Comparison of ENCODE assay signal across 21 cellular contexts in genomic region chr10:132355754-132356153, GRCh38. TPM values are rescaled to one million over a fixed set of nuclear protein-coding genes. Genes with fewer than 3 reads are reported as not detected.
DNase-seq lines count a peak whose midpoint lies in the region; ATAC-seq and TF ChIP-seq lines count a peak whose summit lies in the region.
"Had no signal": no experiment of that assay in that cellular context is flagged by ENCODE, and none has a peak within 500 bp of the region (broad histone marks: within the 10 kb centered on the region; RNA-seq: fewer than 3 reads in every experiment).

No MANE protein-coding gene starts in this region.

- no peak overlapping the region for H3K4me3 ChIP-seq in BLaER1
- no peak overlapping the region for H3K4me3 ChIP-seq in Peyer's patch
- H3K4me3 ChIP-seq: SJSA1 had no signal

- H3K9me3 ChIP-seq in BLaER1 (no peaks in the 10 kb centered on the region), Peyer's patch (no peaks in the 10 kb centered on the region), T-helper 17 cell (ENCODE audit: control insufficient read depth, low read length, poor library complexity, severe bottlenecking) (no peaks in the 10 kb centered on the region)
- H3K9me3 ChIP-seq: SJSA1 had no signal

- no peaks in the 10 kb centered on the region for H3K27me3 ChIP-seq in BLaER1
- H3K27me3 ChIP-seq in Peyer's patch: no peaks in the 10 kb centered on the region
- H3K27me3 ChIP-seq: SJSA1 had no signal

- ATAC-seq in T-helper 17 cell: no peak
- ATAC-seq: HCT116, PC-3, Right ventricle myocardium inferior had no signal

- no peak overlapping the region for H3K9ac ChIP-seq in BLaER1
- H3K9ac ChIP-seq: KMS-11 had no signal

- peaks cover 32% of the 10 kb centered on the region; the same call in 1 of the 2 replicates for H3K4me1 ChIP-seq in BLaER1
- no peaks in the 10 kb centered on the region for H3K4me1 ChIP-seq in Peyer's patch
- H3K4me1 ChIP-seq: SJSA1 had no signal

- H3K4me3 Mint-ChIP-seq in neural crest cell: no peak overlapping the region
- H3K4me3 Mint-ChIP-seq in activated CD4-positive, alpha-beta memory T cell treated with anti-CD3 and anti-CD28 coated beads, Interleukin-2, amount 10 ng/mL, durations not matched to agents 7 days and 5 days: no peak overlapping the region
- H3K4me3 Mint-ChIP-seq in T-helper 17 cell: no peak overlapping the region
- H3K4me3 Mint-ChIP-seq: CD4-positive, alpha-beta T cell; IgD-negative memory B cell had no signal

- no peaks in the 10 kb centered on the region for H3K9me3 Mint-ChIP-seq in neural crest cell
- no peaks in the 10 kb centered on the region for H3K9me3 Mint-ChIP-seq in activated CD4-positive, alpha-beta memory T cell treated with anti-CD3 and anti-CD28 coated beads, Interleukin-2, amount 10 ng/mL, durations not matched to agents 7 days and 5 days
- H3K9me3 Mint-ChIP-seq: CD4-positive, alpha-beta T cell; IgD-negative memory B cell had no signal

- POLR2A ChIA-PET in activated CD4-positive, alpha-beta memory T cell treated with anti-CD3 and anti-CD28 coated beads, Interleukin-2, amount 10 ng/mL, durations not matched to agents 7 days and 5 days (lab: Charles Lee): no interaction called here

- H3K4me1 Mint-ChIP-seq in neural crest cell: no peaks in the 10 kb centered on the region
- H3K4me1 Mint-ChIP-seq in activated CD4-positive, alpha-beta memory T cell treated with anti-CD3 and anti-CD28 coated beads, Interleukin-2, amount 10 ng/mL, durations not matched to agents 7 days and 5 days: no peaks in the 10 kb centered on the region
- peaks cover 6% of the 10 kb centered on the region for H3K4me1 Mint-ChIP-seq in T-helper 17 cell

- TF ChIP-seq POLR2A in Peyer's patch (IDR thresholded peaks at IDR 0.05): no peak

- H3K27me3 Mint-ChIP-seq in neural crest cell (ENCODE audit: low read depth): no peaks in the 10 kb centered on the region
- no peaks in the 10 kb centered on the region for H3K27me3 Mint-ChIP-seq in activated CD4-positive, alpha-beta memory T cell treated with anti-CD3 and anti-CD28 coated beads, Interleukin-2, amount 10 ng/mL, durations not matched to agents 7 days and 5 days
- H3K27me3 Mint-ChIP-seq in T-helper 17 cell: no peaks in the 10 kb centered on the region
- H3K27me3 Mint-ChIP-seq: CD4-positive, alpha-beta T cell; IgD-negative memory B cell had no signal

- no peak for TF ChIP-seq CTCF in Peyer's patch (IDR thresholded peaks at IDR 0.05)
- no peak for TF ChIP-seq CTCF in neural crest cell (conservative IDR thresholded peaks at IDR 0.05)

- H3K36me3 Mint-ChIP-seq in neural crest cell (ENCODE audit: low read depth) (peaks cover 2% of the 10 kb centered on the region), T-helper 17 cell (ENCODE audit: low read depth) (no peaks in the 10 kb centered on the region)
- no peaks in the 10 kb centered on the region for H3K36me3 Mint-ChIP-seq in activated CD4-positive, alpha-beta memory T cell treated with anti-CD3 and anti-CD28 coated beads, Interleukin-2, amount 10 ng/mL, durations not matched to agents 7 days and 5 days (ENCODE audit: low read depth)

- H3K27ac ChIP-seq in BLaER1 (no peak overlapping the region), Peyer's patch (no peak overlapping the region)
- H3K27ac ChIP-seq: HL-60, KMS-11, SJSA1 had no signal

- CTCF ChIA-PET in activated CD4-positive, alpha-beta memory T cell treated with anti-CD3 and anti-CD28 coated beads, Interleukin-2, amount 10 ng/mL, durations not matched to agents 7 days and 5 days (lab: Charles Lee): no interaction called here

- H3K36me3 ChIP-seq in BLaER1 (no peaks in the 10 kb centered on the region), Peyer's patch (no peaks in the 10 kb centered on the region)
- H3K36me3 ChIP-seq: SJSA1 had no signal

- intact Hi-C loops in posterior vena cava (cut with DNase I): loop anchor here in 1 of 2 donors (2.0 kb wide), 1 partner anchor 133 kb away; no protein-coding TSS in a partner anchor

- H4K20me1 ChIP-seq in BLaER1: no peaks in the 10 kb centered on the region

- DNase-seq in Peyer's patch (peak in 2 of 3 donors; percentile 31 to 35), neural crest cell (ENCODE audit: low read depth, low spot score) (no peak), posterior vena cava (ENCODE audit: low spot score) (peak; percentile 63), NCI-H524 treated with DMSO at 0.1 percent for 48 hours (lab: John Stamatoyannopoulos, UW) (no peak), T-helper 17 cell (no peak)
- DNase-seq in activated CD4-positive, alpha-beta memory T cell treated with anti-CD3 and anti-CD28 coated beads, Interleukin-2, amount 10 ng/mL, durations not matched to agents 7 days and 5 days: no peak
- DNase-seq: CD4-positive, alpha-beta T cell; MM.1S; NCI-H2029; NCI-H446; NCI-H526; NCI-H82; NK-92 treated with Interleukin-12 subunit alpha and Interleukin-12 subunit beta, amount 100 ng/mL, for 24 hours; PC-3 had no signal

- H3K27ac Mint-ChIP-seq in neural crest cell (ENCODE audit: unreplicated experiment): peak overlapping the region; percentile 75
- H3K27ac Mint-ChIP-seq in activated CD4-positive, alpha-beta memory T cell treated with anti-CD3 and anti-CD28 coated beads, Interleukin-2, amount 10 ng/mL, durations not matched to agents 7 days and 5 days: no peak overlapping the region
- H3K27ac Mint-ChIP-seq in T-helper 17 cell: no peak overlapping the region
- H3K27ac Mint-ChIP-seq: CD4-positive, alpha-beta T cell; IgD-negative memory B cell had no signal

- H3K4me2 ChIP-seq in BLaER1: peak overlapping the region; percentile 5; the same call in 1 of the 2 replicates
- H3K4me2 ChIP-seq: KMS-11 had no signal

RNA-seq across cellular contexts. Expression of gene LRRC27, which starts 23.8 kb away (rescaled TPM):
- total RNA-seq in Peyer's patch: 10 to 100 TPM in 3 of 4 donors, 1 to 10 TPM in 1; 5.1 to 22.3 (median 18.5) TPM
- 18.3 and 21.9 TPM in 2 replicates for total RNA-seq in neural crest cell
- 1 to 10 TPM; 4.7 to 6.5 TPM for total RNA-seq in posterior vena cava
- total RNA-seq in activated CD4-positive, alpha-beta memory T cell treated with anti-CD3 and anti-CD28 coated beads, Interleukin-2, amount 10 ng/mL, durations not matched to agents 7 days and 5 days: 1 to 10 TPM; 3.3 to 3.9 TPM
- 1 to 10 TPM; 3.5 to 7.6 TPM for total RNA-seq in T-helper 17 cell

RNA-seq across cellular contexts. Expression of gene PWWP2B, which starts 41.2 kb away (rescaled TPM):
- total RNA-seq in Peyer's patch (10 to 100 TPM; 11.4 to 19.2 (median 15.1) TPM), neural crest cell (14.2 and 15.3 TPM in 2 replicates), posterior vena cava (10 to 100 TPM; 10.4 to 16.1 TPM), T-helper 17 cell (10 to 100 TPM; 15.7 to 16.7 TPM)
- 1 to 10 TPM; 5.5 to 6.3 TPM for total RNA-seq in activated CD4-positive, alpha-beta memory T cell treated with anti-CD3 and anti-CD28 coated beads, Interleukin-2, amount 10 ng/mL, durations not matched to agents 7 days and 5 days

RNA-seq across cellular contexts. Expression of gene STK32C, which starts 48.0 kb away (rescaled TPM):
- 10 to 100 TPM in 1 of 4 donors, 1 to 10 TPM in 2, under 1 TPM in 1; 0.35 to 23.9 (median 4.4) TPM for total RNA-seq in Peyer's patch
- total RNA-seq in neural crest cell: 19.6 and 21.9 TPM in 2 replicates
- 1 to 10 TPM; 6.3 to 9.7 TPM for total RNA-seq in posterior vena cava
- 10 to 100 TPM; 17.4 to 18.2 TPM for total RNA-seq in activated CD4-positive, alpha-beta memory T cell treated with anti-CD3 and anti-CD28 coated beads, Interleukin-2, amount 10 ng/mL, durations not matched to agents 7 days and 5 days
- total RNA-seq in T-helper 17 cell: 1 to 10 TPM; 7.1 to 8.4 TPM

Comparison
In these comparisons a context has a peak if more than half of its experiments do, and no peak if none do; other contexts are left out.
1. DNase-seq: peak in Peyer's patch (2 of 3) and posterior vena cava (single experiment); none in neural crest cell (single experiment), activated CD4-positive, alpha-beta memory T cell treated with anti-CD3 and anti-CD28 coated beads, Interleukin-2, amount 10 ng/mL, durations not matched to agents 7 days and 5 days (single experiment), NCI-H524 treated with DMSO at 0.1 percent for 48 hours (single experiment) and T-helper 17 cell (0 of 3).